Comparison of ENCODE assay signal across 19 cellular contexts in the genomic region with DNA sequence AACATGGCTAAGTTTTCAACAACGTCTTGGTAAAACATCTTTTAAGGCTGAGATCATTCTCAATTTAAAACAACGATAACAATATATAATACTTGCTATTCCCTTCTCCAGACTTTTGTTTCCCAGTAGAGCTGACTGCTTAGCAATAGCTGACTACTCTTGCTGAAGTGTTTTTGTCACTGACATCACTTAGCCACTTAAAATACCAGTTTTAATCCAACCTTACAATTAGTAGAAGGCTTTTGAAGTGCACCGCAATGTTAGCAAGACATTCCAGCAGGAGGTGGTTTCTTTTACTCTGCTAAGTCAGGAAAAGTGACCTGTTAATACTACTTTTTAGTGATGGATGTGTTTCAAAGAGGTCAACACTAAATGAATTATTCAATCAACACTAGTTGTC.
"Had no signal": no experiment of that assay in that cellular context is flagged by ENCODE, and none has a peak within 500 bp of the region (broad histone marks: within the 10 kb centered on the region; RNA-seq: fewer than 3 reads in every experiment).

No MANE protein-coding gene starts in this region.

- H3K9me3 ChIP-seq: esophagus muscularis mucosa, prostate gland, right lobe of liver, thoracic aorta had no signal

- H3K27me3 ChIP-seq: esophagus muscularis mucosa, hepatocyte, right lobe of liver had no signal

- H3K4me1 ChIP-seq: prostate gland, right lobe of liver had no signal

- H3K27ac Mint-ChIP-seq: activated CD4-positive, alpha-beta memory T cell treated with anti-CD3 and anti-CD28 coated beads, Interleukin-2, amount 10 ng/mL, durations not matched to agents 7 days and 5 days; activated CD8-positive, alpha-beta memory T cell treated with anti-CD3 and anti-CD28 coated beads, Interleukin-2, amount 10 ng/mL, durations not matched to agents 7 days and 5 days; activated naive CD8-positive, alpha-beta T cell; stimulated activated memory B cell treated with anti-CD40 and anti-IgM and Interleukin-4, amounts not matched to agents 10 μg/mL and 1 μg/mL and 100 μg/mL, for 72 hours had no signal

- H3K4me2 ChIP-seq: hepatocyte, smooth muscle cell had no signal

- H3K4me1 Mint-ChIP-seq: activated CD4-positive, alpha-beta memory T cell treated with anti-CD3 and anti-CD28 coated beads, Interleukin-2, amount 10 ng/mL, durations not matched to agents 7 days and 5 days; activated CD8-positive, alpha-beta memory T cell treated with anti-CD3 and anti-CD28 coated beads, Interleukin-2, amount 10 ng/mL, durations not matched to agents 7 days and 5 days had no signal

- H3K27me3 Mint-ChIP-seq: activated CD4-positive, alpha-beta memory T cell treated with anti-CD3 and anti-CD28 coated beads, Interleukin-2, amount 10 ng/mL, durations not matched to agents 7 days and 5 days; activated naive CD8-positive, alpha-beta T cell; stimulated activated memory B cell treated with anti-CD40 and anti-IgM and Interleukin-4, amounts not matched to agents 10 μg/mL and 1 μg/mL and 100 μg/mL, for 72 hours had no signal

- H3K36me3 ChIP-seq: esophagus muscularis mucosa, prostate gland, right lobe of liver, thoracic aorta had no signal

- FAIRE-seq: endothelial cell of umbilical vein, urothelium cell line had no signal

- H3K9me3 Mint-ChIP-seq: activated CD4-positive, alpha-beta memory T cell treated with anti-CD3 and anti-CD28 coated beads, Interleukin-2, amount 10 ng/mL, durations not matched to agents 7 days and 5 days; stimulated activated memory B cell treated with anti-CD40 and anti-IgM and Interleukin-4, amounts not matched to agents 10 μg/mL and 1 μg/mL and 100 μg/mL, for 72 hours had no signal

- ATAC-seq: activated CD8-positive, alpha-beta memory T cell treated with anti-CD3 and anti-CD28 coated beads, Interleukin-2, amount 10 ng/mL, durations not matched to agents 7 days and 5 days; right lobe of liver; stimulated activated memory B cell treated with anti-CD40 and anti-IgM and Interleukin-4, amounts not matched to agents 10 μg/mL and 1 μg/mL and 100 μg/mL, for 72 hours had no signal

- H3K36me3 Mint-ChIP-seq: activated CD8-positive, alpha-beta memory T cell treated with anti-CD3 and anti-CD28 coated beads, Interleukin-2, amount 10 ng/mL, durations not matched to agents 7 days and 5 days; activated naive CD8-positive, alpha-beta T cell; stimulated activated memory B cell treated with anti-CD40 and anti-IgM and Interleukin-4, amounts not matched to agents 10 μg/mL and 1 μg/mL and 100 μg/mL, for 72 hours had no signal

- H3K4me3 ChIP-seq: esophagus muscularis mucosa, hepatocyte, prostate gland, right lobe of liver, smooth muscle cell, thoracic aorta had no signal

- H3K79me2 ChIP-seq: hepatocyte had no signal

- H3K27ac ChIP-seq: esophagus muscularis mucosa, hepatocyte, prostate gland, right lobe of liver, thoracic aorta had no signal

- DNase-seq: activated CD4-positive, alpha-beta memory T cell treated with anti-CD3 and anti-CD28 coated beads, Interleukin-2, amount 10 ng/mL, durations not matched to agents 7 days and 5 days; activated CD4-positive, alpha-beta T cell treated with anti-CD3 and anti-CD28 coated beads for 48 hours; activated CD4-positive, CD25-positive, alpha-beta regulatory T cell; activated CD8-positive, alpha-beta memory T cell treated with anti-CD3 and anti-CD28 coated beads, Interleukin-2, amount 10 ng/mL, durations not matched to agents 7 days and 5 days; dermis blood vessel endothelial cell; effector memory CD4-positive, alpha-beta T cell; right lobe of liver; stimulated activated CD4-positive, alpha-beta T cell treated with anti-CD3 and anti-CD28 coated beads, Interleukin-4, amount 100 ng/mL, for 1 hour; T-helper 1 cell; T1000 had no signal

- H2AFZ ChIP-seq: hepatocyte had no signal

- H3K4me3 Mint-ChIP-seq: activated CD4-positive, alpha-beta memory T cell treated with anti-CD3 and anti-CD28 coated beads, Interleukin-2, amount 10 ng/mL, durations not matched to agents 7 days and 5 days; activated CD8-positive, alpha-beta memory T cell treated with anti-CD3 and anti-CD28 coated beads, Interleukin-2, amount 10 ng/mL, durations not matched to agents 7 days and 5 days; activated naive CD8-positive, alpha-beta T cell; stimulated activated memory B cell treated with anti-CD40 and anti-IgM and Interleukin-4, amounts not matched to agents 10 μg/mL and 1 μg/mL and 100 μg/mL, for 72 hours had no signal
